Comparison of ENCODE assay signal across 8 cellular contexts in the genomic region with DNA sequence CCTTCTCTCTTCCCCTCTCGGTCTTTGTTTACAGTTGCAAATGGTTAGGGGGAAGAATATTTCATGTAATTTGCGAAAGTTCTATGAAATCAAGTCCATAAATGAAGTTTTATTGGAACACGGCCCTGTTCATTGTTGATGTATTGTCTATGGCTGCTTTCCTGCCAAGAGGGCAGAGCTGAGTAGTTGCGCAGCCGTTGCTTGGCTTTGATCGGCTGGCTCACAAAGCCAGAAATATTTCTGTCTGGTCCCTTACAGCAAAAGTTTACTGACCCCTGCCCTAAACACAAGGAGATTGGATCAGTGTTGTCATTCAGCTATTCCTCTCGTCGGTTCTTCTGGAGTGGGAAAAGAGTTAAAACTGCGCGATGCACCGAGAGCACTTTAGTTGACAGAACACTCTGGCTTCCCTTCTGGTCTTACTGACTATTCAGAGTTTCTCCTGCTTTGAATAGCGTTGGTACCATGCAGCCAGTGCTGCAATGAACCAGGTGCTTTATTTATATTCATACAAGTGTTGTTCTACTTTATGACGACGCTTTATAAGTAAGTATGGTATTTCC. TPM values are rescaled to one million over a fixed set of nuclear protein-coding genes. Genes with fewer than 3 reads are reported as not detected.
DNase-seq lines count a peak whose midpoint lies in the region; ATAC-seq and TF ChIP-seq lines count a peak whose summit lies in the region.

No MANE protein-coding gene starts in this region.

- no peak for TF ChIP-seq POLR2A in lower leg skin (IDR thresholded peaks at IDR 0.05)

- intact Hi-C loops in lower leg skin (cut with DNase I; ENCODE audit: low total_unique reads), result no loop called here

- TF ChIP-seq CTCF in lower leg skin (IDR thresholded peaks at IDR 0.05), result no peak

- WGBS in lower leg skin, 2 donors, result 1 to 4% methylated on average over 14 of the region's 14 CpGs

- ATAC-seq in GM19035 (IDR thresholded peaks at IDR 0.05; ENCODE audit: unreplicated experiment) (peak; percentile 24), HG03280 (IDR thresholded peaks at IDR 0.05; ENCODE audit: unreplicated experiment) (peak; percentile 19)

- DNase-seq in COLO668 (lab: John Stamatoyannopoulos, UW; ENCODE audit: unreplicated experiment) (peak; percentile 65), RPMI7951 (ENCODE audit: low read depth) (peak; percentile 39), dedifferentiated amniotic fluid mesenchymal stem cell (ENCODE audit: extremely low spot score) (peak; percentile 38), lower leg skin (ENCODE audit: low spot score in 2 of 2) (no peak), superior temporal gyrus (ENCODE audit: extremely low spot score) (peak; percentile 86), cerebellar nuclear complex (lab: John Stamatoyannopoulos, UW) (no peak)

- H3K4me3 ChIP-seq in lower leg skin (ENCODE audit: low read depth, poor library complexity, severe bottlenecking), result peak overlapping the region; percentile 90

RNA-seq across cellular contexts. Expression of a gene that starts 0.8 kb away (rescaled TPM):
- 11.1 and 11.4 TPM in 2 replicates for total RNA-seq in RPMI7951 (2014; rRNA removed; shearing (Covaris generic))
- 10 to 100 TPM in 3 of 4 donors, 1 to 10 TPM in 1; 7.5 to 13.3 (median 12.4) TPM for total RNA-seq in lower leg skin

Comparison
In these comparisons a context has a peak if more than half of its experiments do, and no peak if none do; other contexts are left out.
1. DNase-seq: peak in COLO668 (single experiment), RPMI7951 (single experiment), dedifferentiated amniotic fluid mesenchymal stem cell (single experiment) and superior temporal gyrus (single experiment); none in lower leg skin (0 of 2) and cerebellar nuclear complex (0 of 2).